In genomic region chr22:50525991-50526848, GRCh38 we compare ENCODE assay signal across 1 cellular context.
A peak's percentile ranks its signal among the peaks of the same experiment; 100 is the strongest.
TF ChIP-seq lines count a peak whose summit lies in the region.

No MANE protein-coding gene starts in this region.

TF ChIP-seq in HepG2, 621 proteins besides CTCF, POLR2A, EP300 and RAD21 (continued from another document and continues in another):
- no peak; the same call in 1 of the 2 replicates for TF ChIP-seq HBP1 (CRISPR knock-in tag; IDR thresholded peaks at IDR 0.05; ENCODE audit: low read depth)
- TF ChIP-seq CAMTA2 (CRISPR knock-in tag; IDR thresholded peaks at IDR 0.05; ENCODE audit: borderline replicate concordance): no peak
- TF ChIP-seq ZNF12 (CRISPR knock-in tag; IDR thresholded peaks at IDR 0.05): no peak
- no peak for TF ChIP-seq SNAPC2 (CRISPR knock-in tag; IDR thresholded peaks at IDR 0.05)
- no peak for TF ChIP-seq EED (CRISPR knock-in tag; IDR thresholded peaks at IDR 0.05)
- TF ChIP-seq ZNF484 (CRISPR knock-in tag; IDR thresholded peaks at IDR 0.05; ENCODE audit: borderline replicate concordance, low read depth): no peak
- TF ChIP-seq, protein P1, sequence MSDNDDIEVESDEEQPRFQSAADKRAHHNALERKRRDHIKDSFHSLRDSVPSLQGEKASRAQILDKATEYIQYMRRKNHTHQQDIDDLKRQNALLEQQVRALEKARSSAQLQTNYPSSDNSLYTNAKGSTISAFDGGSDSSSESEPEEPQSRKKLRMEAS (IDR thresholded peaks at IDR 0.05): no peak; the same call in none of the 2 replicates
- TF ChIP-seq ZNF180 (CRISPR knock-in tag; IDR thresholded peaks at IDR 0.05; ENCODE audit: borderline replicate concordance, low read depth): no peak
- TF ChIP-seq IRX3 (CRISPR knock-in tag; IDR thresholded peaks at IDR 0.05; ENCODE audit: borderline replicate concordance, low read depth): no peak
- peak; percentile 12; the same call in 1 of the 2 replicates for TF ChIP-seq JUNB (CRISPR knock-in tag; IDR thresholded peaks at IDR 0.05; ENCODE audit: borderline replicate concordance)
- peak; percentile 27 for TF ChIP-seq RBM22 (optimal IDR thresholded peaks at IDR 0.05; ENCODE audit: low read length)
- TF ChIP-seq, protein P2, sequence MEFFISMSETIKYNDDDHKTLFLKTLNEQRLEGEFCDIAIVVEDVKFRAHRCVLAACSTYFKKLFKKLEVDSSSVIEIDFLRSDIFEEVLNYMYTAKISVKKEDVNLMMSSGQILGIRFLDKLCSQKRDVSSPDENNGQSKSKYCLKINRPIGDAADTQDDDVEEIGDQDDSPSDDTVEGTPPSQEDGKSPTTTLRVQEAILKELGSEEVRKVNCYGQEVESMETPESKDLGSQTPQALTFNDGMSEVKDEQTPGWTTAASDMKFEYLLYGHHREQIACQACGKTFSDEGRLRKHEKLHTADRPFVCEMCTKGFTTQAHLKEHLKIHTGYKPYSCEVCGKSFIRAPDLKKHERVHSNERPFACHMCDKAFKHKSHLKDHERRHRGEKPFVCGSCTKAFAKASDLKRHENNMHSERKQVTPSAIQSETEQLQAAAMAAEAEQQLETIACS (CRISPR knock-in tag; IDR thresholded peaks at IDR 0.05): peak; percentile 43; the same call in 1 of the 2 replicates
- no peak; the same call in 1 of the 2 replicates for TF ChIP-seq ZNF563 (CRISPR knock-in tag; IDR thresholded peaks at IDR 0.05)
- TF ChIP-seq WIZ (CRISPR knock-in tag; IDR thresholded peaks at IDR 0.05): no peak
- no peak for TF ChIP-seq THRA (CRISPR knock-in tag; IDR thresholded peaks at IDR 0.05; ENCODE audit: borderline replicate concordance)
- TF ChIP-seq, protein P3, sequence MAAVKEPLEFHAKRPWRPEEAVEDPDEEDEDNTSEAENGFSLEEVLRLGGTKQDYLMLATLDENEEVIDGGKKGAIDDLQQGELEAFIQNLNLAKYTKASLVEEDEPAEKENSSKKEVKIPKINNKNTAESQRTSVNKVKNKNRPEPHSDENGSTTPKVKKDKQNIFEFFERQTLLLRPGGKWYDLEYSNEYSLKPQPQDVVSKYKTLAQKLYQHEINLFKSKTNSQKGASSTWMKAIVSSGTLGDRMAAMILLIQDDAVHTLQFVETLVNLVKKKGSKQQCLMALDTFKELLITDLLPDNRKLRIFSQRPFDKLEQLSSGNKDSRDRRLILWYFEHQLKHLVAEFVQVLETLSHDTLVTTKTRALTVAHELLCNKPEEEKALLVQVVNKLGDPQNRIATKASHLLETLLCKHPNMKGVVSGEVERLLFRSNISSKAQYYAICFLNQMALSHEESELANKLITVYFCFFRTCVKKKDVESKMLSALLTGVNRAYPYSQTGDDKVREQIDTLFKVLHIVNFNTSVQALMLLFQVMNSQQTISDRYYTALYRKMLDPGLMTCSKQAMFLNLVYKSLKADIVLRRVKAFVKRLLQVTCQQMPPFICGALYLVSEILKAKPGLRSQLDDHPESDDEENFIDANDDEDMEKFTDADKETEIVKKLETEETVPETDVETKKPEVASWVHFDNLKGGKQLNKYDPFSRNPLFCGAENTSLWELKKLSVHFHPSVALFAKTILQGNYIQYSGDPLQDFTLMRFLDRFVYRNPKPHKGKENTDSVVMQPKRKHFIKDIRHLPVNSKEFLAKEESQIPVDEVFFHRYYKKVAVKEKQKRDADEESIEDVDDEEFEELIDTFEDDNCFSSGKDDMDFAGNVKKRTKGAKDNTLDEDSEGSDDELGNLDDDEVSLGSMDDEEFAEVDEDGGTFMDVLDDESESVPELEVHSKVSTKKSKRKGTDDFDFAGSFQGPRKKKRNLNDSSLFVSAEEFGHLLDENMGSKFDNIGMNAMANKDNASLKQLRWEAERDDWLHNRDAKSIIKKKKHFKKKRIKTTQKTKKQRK (IDR thresholded peaks at IDR 0.05; ENCODE audit: low read length): no peak
- TF ChIP-seq NR2F2 (IDR thresholded peaks at IDR 0.05; ENCODE audit: borderline replicate concordance, low read depth): no peak
- 0 out of 2 replicates have a peak, but pooled peaks have one; percentile 66 for TF ChIP-seq ZNF468 (CRISPR knock-in tag; IDR thresholded peaks at IDR 0.05)
- TF ChIP-seq, protein P4, sequence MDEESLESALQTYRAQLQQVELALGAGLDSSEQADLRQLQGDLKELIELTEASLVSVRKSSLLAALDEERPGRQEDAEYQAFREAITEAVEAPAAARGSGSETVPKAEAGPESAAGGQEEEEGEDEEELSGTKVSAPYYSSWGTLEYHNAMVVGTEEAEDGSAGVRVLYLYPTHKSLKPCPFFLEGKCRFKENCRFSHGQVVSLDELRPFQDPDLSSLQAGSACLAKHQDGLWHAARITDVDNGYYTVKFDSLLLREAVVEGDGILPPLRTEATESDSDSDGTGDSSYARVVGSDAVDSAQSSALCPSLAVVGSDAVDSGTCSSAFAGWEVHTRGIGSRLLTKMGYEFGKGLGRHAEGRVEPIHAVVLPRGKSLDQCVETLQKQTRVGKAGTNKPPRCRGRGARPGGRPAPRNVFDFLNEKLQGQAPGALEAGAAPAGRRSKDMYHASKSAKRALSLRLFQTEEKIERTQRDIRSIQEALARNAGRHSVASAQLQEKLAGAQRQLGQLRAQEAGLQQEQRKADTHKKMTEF (CRISPR knock-in tag; IDR thresholded peaks at IDR 0.05): peak; percentile 57; the same call in 1 of the 2 replicates
- TF ChIP-seq ZFP36L2 (CRISPR knock-in tag; IDR thresholded peaks at IDR 0.05): no peak
- peak; percentile 48; the same call in 1 of the 2 replicates for TF ChIP-seq CSRNP1 (CRISPR knock-in tag; IDR thresholded peaks at IDR 0.05)
- no peak for TF ChIP-seq ZNF781 (CRISPR knock-in tag; IDR thresholded peaks at IDR 0.05; ENCODE audit: borderline replicate concordance, not compliant biosample characterization)
- TF ChIP-seq KLF12 (CRISPR knock-in tag; IDR thresholded peaks at IDR 0.05; ENCODE audit: borderline replicate concordance): 0 out of 2 replicates have a peak, but pooled peaks have one; percentile 54
- peak; percentile 45 for TF ChIP-seq PHF8 (CRISPR knock-in tag; IDR thresholded peaks at IDR 0.05)
- TF ChIP-seq TMF1 (CRISPR knock-in tag; IDR thresholded peaks at IDR 0.05; ENCODE audit: low read depth): no peak
- peak; percentile 34; the same call in 1 of the 2 replicates for TF ChIP-seq ZIK1 (CRISPR knock-in tag; IDR thresholded peaks at IDR 0.05; ENCODE audit: borderline replicate concordance, low read depth)
- TF ChIP-seq ZNF713 (CRISPR knock-in tag; IDR thresholded peaks at IDR 0.05): no peak
- TF ChIP-seq ZNF260 (CRISPR knock-in tag; IDR thresholded peaks at IDR 0.05; ENCODE audit: borderline replicate concordance, low read depth): no peak; the same call in 1 of the 2 replicates
- TF ChIP-seq ZBTB42 (CRISPR knock-in tag; IDR thresholded peaks at IDR 0.05): no peak
- no peak for TF ChIP-seq TARDBP (CRISPR knock-in tag; IDR thresholded peaks at IDR 0.05)
- TF ChIP-seq ZBTB20 (CRISPR knock-in tag; IDR thresholded peaks at IDR 0.05; ENCODE audit: borderline replicate concordance, low read depth): no peak
- TF ChIP-seq, protein P5, sequence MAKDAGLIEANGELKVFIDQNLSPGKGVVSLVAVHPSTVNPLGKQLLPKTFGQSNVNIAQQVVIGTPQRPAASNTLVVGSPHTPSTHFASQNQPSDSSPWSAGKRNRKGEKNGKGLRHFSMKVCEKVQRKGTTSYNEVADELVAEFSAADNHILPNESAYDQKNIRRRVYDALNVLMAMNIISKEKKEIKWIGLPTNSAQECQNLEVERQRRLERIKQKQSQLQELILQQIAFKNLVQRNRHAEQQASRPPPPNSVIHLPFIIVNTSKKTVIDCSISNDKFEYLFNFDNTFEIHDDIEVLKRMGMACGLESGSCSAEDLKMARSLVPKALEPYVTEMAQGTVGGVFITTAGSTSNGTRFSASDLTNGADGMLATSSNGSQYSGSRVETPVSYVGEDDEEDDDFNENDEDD (CRISPR knock-in tag; IDR thresholded peaks at IDR 0.05; ENCODE audit: borderline replicate concordance): no peak; the same call in 1 of the 2 replicates
- TF ChIP-seq, protein P6, sequence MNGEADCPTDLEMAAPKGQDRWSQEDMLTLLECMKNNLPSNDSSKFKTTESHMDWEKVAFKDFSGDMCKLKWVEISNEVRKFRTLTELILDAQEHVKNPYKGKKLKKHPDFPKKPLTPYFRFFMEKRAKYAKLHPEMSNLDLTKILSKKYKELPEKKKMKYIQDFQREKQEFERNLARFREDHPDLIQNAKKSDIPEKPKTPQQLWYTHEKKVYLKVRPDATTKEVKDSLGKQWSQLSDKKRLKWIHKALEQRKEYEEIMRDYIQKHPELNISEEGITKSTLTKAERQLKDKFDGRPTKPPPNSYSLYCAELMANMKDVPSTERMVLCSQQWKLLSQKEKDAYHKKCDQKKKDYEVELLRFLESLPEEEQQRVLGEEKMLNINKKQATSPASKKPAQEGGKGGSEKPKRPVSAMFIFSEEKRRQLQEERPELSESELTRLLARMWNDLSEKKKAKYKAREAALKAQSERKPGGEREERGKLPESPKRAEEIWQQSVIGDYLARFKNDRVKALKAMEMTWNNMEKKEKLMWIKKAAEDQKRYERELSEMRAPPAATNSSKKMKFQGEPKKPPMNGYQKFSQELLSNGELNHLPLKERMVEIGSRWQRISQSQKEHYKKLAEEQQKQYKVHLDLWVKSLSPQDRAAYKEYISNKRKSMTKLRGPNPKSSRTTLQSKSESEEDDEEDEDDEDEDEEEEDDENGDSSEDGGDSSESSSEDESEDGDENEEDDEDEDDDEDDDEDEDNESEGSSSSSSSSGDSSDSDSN (CRISPR knock-in tag; IDR thresholded peaks at IDR 0.05): peak; percentile 22; the same call in 1 of the 2 replicates
- TF ChIP-seq ZNF234 (CRISPR knock-in tag; conservative IDR thresholded peaks at IDR 0.05): no peak
- TF ChIP-seq ZNF138 (CRISPR knock-in tag; IDR thresholded peaks at IDR 0.05; ENCODE audit: low read depth): 0 out of 2 replicates have a peak, but pooled peaks have one; percentile 62
- no peak; the same call in 1 of the 2 replicates for TF ChIP-seq ISL2 (CRISPR knock-in tag; IDR thresholded peaks at IDR 0.05)
- no peak for TF ChIP-seq PRDM10 (CRISPR knock-in tag; IDR thresholded peaks at IDR 0.05; ENCODE audit: low read depth)
- TF ChIP-seq ZNF546 (CRISPR knock-in tag; conservative IDR thresholded peaks at IDR 0.05): no peak
- TF ChIP-seq ZEB1 (IDR thresholded peaks at IDR 0.05; ENCODE audit: insufficient replicate concordance, low read depth): no peak
